In genomic region chr9:137454145-137454505, GRCh38 we compare ENCODE assay signal across 9 cellular contexts. TPM values are rescaled to one million over a fixed set of nuclear protein-coding genes. Genes with fewer than 3 reads are reported as not detected.
DNase-seq lines count a peak whose midpoint lies in the region; ATAC-seq and TF ChIP-seq lines count a peak whose summit lies in the region.
"Had no signal": no experiment of that assay in that cellular context is flagged by ENCODE, and none has a peak within 500 bp of the region (broad histone marks: within the 10 kb centered on the region; RNA-seq: fewer than 3 reads in every experiment).

No MANE protein-coding gene starts in this region.

- H3K9me3 Mint-ChIP-seq in central memory CD8-positive, alpha-beta T cell, result no peaks in the 10 kb centered on the region
- H3K9me3 Mint-ChIP-seq: brain had no signal

- peaks cover 30% of the 10 kb centered on the region for H3K4me1 Mint-ChIP-seq in central memory CD8-positive, alpha-beta T cell

- peaks cover 18% of the 10 kb centered on the region for H3K36me3 Mint-ChIP-seq in central memory CD8-positive, alpha-beta T cell (ENCODE audit: insufficient read depth)

- no peak for TF ChIP-seq EP300 in suprapubic skin (IDR thresholded peaks at IDR 0.05)

- 3 to 20% methylated on average over 6 to 13 of the region's 21 CpGs for WGBS in lower leg skin, 2 donors
- 20% methylated on average over 5 of the region's 21 CpGs for WGBS in suprapubic skin

- H3K4me3 ChIP-seq in NB4 (ENCODE audit: low read depth, low read length) (no peak overlapping the region), lower leg skin (ENCODE audit: low read depth, poor library complexity, severe bottlenecking) (peak overlapping the region; percentile 26), suprapubic skin (peak overlapping the region; percentile 60)

- no peak overlapping the region for H3K4me3 Mint-ChIP-seq in central memory CD8-positive, alpha-beta T cell

- ATAC-seq in central memory CD8-positive, alpha-beta T cell (replicated peaks; ENCODE audit: extremely low read depth, poor library complexity, severe bottlenecking), result peak; percentile 1
- ATAC-seq in GM21786 (IDR thresholded peaks at IDR 0.05; ENCODE audit: unreplicated experiment) (no peak), HG02642 (IDR thresholded peaks at IDR 0.05; ENCODE audit: poor library complexity, unreplicated experiment) (no peak), HG02884 (IDR thresholded peaks at IDR 0.05; ENCODE audit: unreplicated experiment) (no peak)

- no peak for TF ChIP-seq POLR2A in NB4 (IDR thresholded peaks at IDR 0.05; ENCODE audit: extremely low read depth, insufficient read length)
- TF ChIP-seq POLR2A in lower leg skin (IDR thresholded peaks at IDR 0.05), result no peak
- TF ChIP-seq POLR2A in suprapubic skin (IDR thresholded peaks at IDR 0.05), result no peak

- TF ChIP-seq CTCF in NB4 (IDR thresholded peaks at IDR 0.05; ENCODE audit: low read depth, low read length), result no peak
- no peak for TF ChIP-seq CTCF in lower leg skin (IDR thresholded peaks at IDR 0.05)
- TF ChIP-seq CTCF in suprapubic skin (IDR thresholded peaks at IDR 0.05), result no peak

- DNase-seq in EH (ENCODE audit: low read depth) (peak; percentile 22), NB4 (ENCODE audit: low read depth) (peak; percentile 49), lower leg skin (ENCODE audit: low spot score in 2 of 2) (peak; percentile 75 to 95), suprapubic skin (ENCODE audit: low spot score in 2 of 2) (peak in 1 of 2 donors; percentile 92)
- no peak for DNase-seq in central memory CD8-positive, alpha-beta T cell (ENCODE audit: low spot score in 2 of 2)

- peaks cover 46% of the 10 kb centered on the region for H3K4me1 ChIP-seq in suprapubic skin

- H3K27me3 Mint-ChIP-seq in central memory CD8-positive, alpha-beta T cell, result no peaks in the 10 kb centered on the region
- H3K27me3 Mint-ChIP-seq: brain had no signal

- peak overlapping the region; percentile 82 for H3K27ac ChIP-seq in suprapubic skin

- no peaks in the 10 kb centered on the region for H3K9me3 ChIP-seq in suprapubic skin

- intact Hi-C loops in lower leg skin (cut with DNase I; ENCODE audit: low total_unique reads), result no loop called here

- H3K27ac Mint-ChIP-seq in central memory CD8-positive, alpha-beta T cell (ENCODE audit: low read depth), result no peak overlapping the region

- H3K27me3 ChIP-seq in suprapubic skin, result no peaks in the 10 kb centered on the region

- peaks cover 33% of the 10 kb centered on the region for H3K36me3 ChIP-seq in suprapubic skin

RNA-seq across cellular contexts. Expression of gene NSMF, which starts 5.0 kb away (rescaled TPM):
- total RNA-seq in lower leg skin (10 to 100 TPM; 18.6 to 41.8 (median 24.3) TPM), suprapubic skin (10 to 100 TPM; 36.1 to 48.1 (median 39.8) TPM)

RNA-seq across cellular contexts. Expression of gene ENTPD8, which starts 13.0 kb away (rescaled TPM):
- total RNA-seq in lower leg skin (not detected), suprapubic skin (not detected)

RNA-seq across cellular contexts. Expression of gene NOXA1, which starts 30.9 kb away (rescaled TPM):
- 1 to 10 TPM; 3.1 to 5.6 (median 4.4) TPM for total RNA-seq in lower leg skin
- total RNA-seq in suprapubic skin, result 1 to 10 TPM; 2.2 to 7.6 (median 4.0) TPM

RNA-seq across cellular contexts. Expression of gene EXD3, which starts 31.2 kb away (rescaled TPM):
- total RNA-seq in lower leg skin, result 10 to 100 TPM; 13.8 to 25.7 (median 17.7) TPM
- total RNA-seq in suprapubic skin, result 10 to 100 TPM in 3 of 4 donors, 1 to 10 TPM in 1; 7.3 to 54.0 (median 16.4) TPM

Comparison
In these comparisons a context has a peak if more than half of its experiments do, and no peak if none do; other contexts are left out.
1. DNase-seq: peak in EH (single experiment), NB4 (single experiment) and lower leg skin (2 of 2); none in central memory CD8-positive, alpha-beta T cell (0 of 2).